Comparison of ENCODE assay signal across 1 cellular context in the genomic region with DNA sequence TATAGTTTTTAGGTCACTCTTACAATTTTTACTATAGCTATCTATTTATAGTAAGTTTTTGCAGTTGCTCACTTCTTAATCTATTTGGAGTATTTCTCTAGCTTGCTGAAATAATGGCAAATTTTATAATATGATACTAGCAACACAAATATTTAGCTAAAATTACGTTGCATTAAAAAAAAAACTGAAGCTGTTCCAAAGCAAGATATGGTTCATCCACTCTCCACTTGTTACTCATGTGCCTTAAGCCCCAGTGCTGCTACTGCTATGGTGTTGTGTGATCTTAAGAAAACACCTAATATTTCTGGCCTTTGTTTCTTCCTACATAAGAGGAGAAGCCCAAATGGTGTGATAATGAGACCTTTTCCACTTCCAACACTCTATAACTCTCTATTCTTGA.
TF ChIP-seq lines count a peak whose summit lies in the region.

No MANE protein-coding gene starts in this region.

TF ChIP-seq in SK-N-SH treated with all-trans-retinoic acid at 6 μM for 48 hours, 23 proteins besides CTCF, POLR2A, EP300 and RAD21:
- no peak for TF ChIP-seq SNAI2 (CRISPR knock-in tag; IDR thresholded peaks at IDR 0.05)
- TF ChIP-seq BACH2 (CRISPR knock-in tag; IDR thresholded peaks at IDR 0.05; ENCODE audit: borderline replicate concordance): no peak
